In genomic region chr6:34120953-34121675, GRCh38 we compare ENCODE assay signal across 19 cellular contexts. TPM values are rescaled to one million over a fixed set of nuclear protein-coding genes. Genes with fewer than 3 reads are reported as not detected.
"Had no signal": no experiment of that assay in that cellular context is flagged by ENCODE, and none has a peak within 500 bp of the region (broad histone marks: within the 10 kb centered on the region; RNA-seq: fewer than 3 reads in every experiment).

No MANE protein-coding gene starts in this region.

- H3K4me3 Mint-ChIP-seq: activated B cell treated with CpG ODN at 0.5 μM for 24 hours; activated CD4-positive, alpha-beta T cell treated with anti-CD3 and anti-CD28 coated beads, Interleukin-2, amount 10 ng/mL, durations not matched to agents 7 days and 5 days; activated T-cell treated with anti-CD3 and anti-CD28 coated beads, Interleukin-2, amount 50 U/mL, for 24 hours had no signal

- H3K4me1 ChIP-seq: esophagus squamous epithelium, heart left ventricle, tibial nerve, vagina had no signal

- H3K27ac ChIP-seq: brain microvascular endothelial cell, esophagus squamous epithelium, heart left ventricle, neutrophil, skin epidermis, tibial nerve, vagina had no signal

- H3K4me1 Mint-ChIP-seq: activated B cell treated with CpG ODN at 0.5 μM for 24 hours had no signal

- H3K36me3 Mint-ChIP-seq: activated naive CD4-positive, alpha-beta T cell treated with anti-CD3 and anti-CD28 coated beads, Interleukin-2, amount 50 U/mL, for 72 hours had no signal

- H3K9me3 Mint-ChIP-seq: activated B cell treated with CpG ODN at 0.5 μM for 24 hours; activated CD4-positive, alpha-beta T cell treated with anti-CD3 and anti-CD28 coated beads, Interleukin-2, amount 10 ng/mL, durations not matched to agents 7 days and 5 days; activated naive CD4-positive, alpha-beta T cell treated with anti-CD3 and anti-CD28 coated beads, Interleukin-2, amount 50 U/mL, for 72 hours; activated T-cell treated with anti-CD3 and anti-CD28 coated beads, Interleukin-2, amount 50 U/mL, for 24 hours had no signal

- H3K27ac Mint-ChIP-seq: activated B cell treated with CpG ODN at 0.5 μM for 24 hours; activated CD4-positive, alpha-beta T cell treated with anti-CD3 and anti-CD28 coated beads, Interleukin-2, amount 10 ng/mL, durations not matched to agents 7 days and 5 days; activated naive CD4-positive, alpha-beta T cell treated with anti-CD3 and anti-CD28 coated beads, Interleukin-2, amount 50 U/mL, for 72 hours; activated T-cell treated with anti-CD3 and anti-CD28 coated beads, Interleukin-2, amount 50 U/mL, for 24 hours had no signal

- H3K9me3 ChIP-seq: esophagus squamous epithelium, heart left ventricle, neutrophil, tibial nerve, vagina had no signal

- H3K27me3 Mint-ChIP-seq: activated CD4-positive, alpha-beta T cell treated with anti-CD3 and anti-CD28 coated beads, Interleukin-2, amount 10 ng/mL, durations not matched to agents 7 days and 5 days had no signal

- DNase-seq: activated B cell treated with CpG ODN at 0.5 μM for 24 hours; activated CD4-positive, alpha-beta T cell treated with anti-CD3 and anti-CD28 coated beads, Interleukin-2, amount 10 ng/mL, durations not matched to agents 7 days and 5 days; activated effector memory CD4-positive, alpha-beta T cell treated with Interleukin-2 at 50 U/mL for 16 hours; activated T-cell treated with anti-CD3 and anti-CD28 coated beads, Interleukin-2, amount 50 U/mL, for 24 hours; brain microvascular endothelial cell; cerebellar nuclear complex; esophagus squamous epithelium; foreskin melanocyte; heart left ventricle; kidney glomerular epithelial cell; midbrain; retina; T-helper 1 cell had no signal

- ATAC-seq: activated naive CD4-positive, alpha-beta T cell treated with anti-CD3 and anti-CD28 coated beads, Interleukin-2, amount 50 U/mL, for 72 hours; heart left ventricle had no signal

- H3K27me3 ChIP-seq: brain microvascular endothelial cell, vagina had no signal

RNA-seq across cellular contexts. Expression of gene GRM4, which starts 24.8 kb away (rescaled TPM):
- total RNA-seq: activated B cell treated with CpG ODN at 0.5 μM for 24 hours; activated CD4-positive, alpha-beta T cell treated with anti-CD3 and anti-CD28 coated beads, Interleukin-2, amount 10 ng/mL, durations not matched to agents 7 days and 5 days; esophagus squamous epithelium; subcutaneous adipose tissue; tibial nerve; vagina had no signal
